In genomic region chr5:10578292-10578663, GRCh38 we compare ENCODE assay signal across 3 cellular contexts.
TF ChIP-seq lines count a peak whose summit lies in the region.

No MANE protein-coding gene starts in this region.

TF ChIP-seq in liver, 16 proteins besides CTCF, POLR2A, EP300 and RAD21:
- TF ChIP-seq ATF3 (IDR thresholded peaks at IDR 0.05) = no peak
- TF ChIP-seq EGR1 (IDR thresholded peaks at IDR 0.05; ENCODE audit: low read depth in 2 of 2) = no peak
- no peak for TF ChIP-seq TAF1 (conservative IDR thresholded peaks at IDR 0.05)
- no peak for TF ChIP-seq GABPA (IDR thresholded peaks at IDR 0.05 in 1 of 2, conservative IDR thresholded peaks at IDR 0.05 in 1 of 2)
- TF ChIP-seq NR2F2 (IDR thresholded peaks at IDR 0.05) = no peak
- no peak for TF ChIP-seq JUND (IDR thresholded peaks at IDR 0.05)
- no peak for TF ChIP-seq HNF4A (conservative IDR thresholded peaks at IDR 0.05)
- no peak for TF ChIP-seq REST (IDR thresholded peaks at IDR 0.05)
- no peak for TF ChIP-seq SP1 (IDR thresholded peaks at IDR 0.05)
- no peak for TF ChIP-seq FOXA2 (IDR thresholded peaks at IDR 0.05)
- TF ChIP-seq ZBTB33 (IDR thresholded peaks at IDR 0.05) = no peak
- TF ChIP-seq RXRA (IDR thresholded peaks at IDR 0.05) = no peak
- no peak for TF ChIP-seq YY1 (IDR thresholded peaks at IDR 0.05)
- TF ChIP-seq HNF4G (IDR thresholded peaks at IDR 0.05) = no peak
- no peak for TF ChIP-seq MAX (IDR thresholded peaks at IDR 0.05)

TF ChIP-seq in HepG2, 621 proteins besides CTCF, POLR2A, EP300 and RAD21:
- no peak for TF ChIP-seq NFKB2 (CRISPR knock-in tag; IDR thresholded peaks at IDR 0.05; ENCODE audit: borderline replicate concordance)

TF ChIP-seq in endothelial cell of umbilical vein, 7 proteins besides CTCF, POLR2A, EP300 and RAD21:
- TF ChIP-seq EZH2 (IDR thresholded peaks at IDR 0.05; ENCODE audit: borderline replicate concordance, low read depth, low read length, severe bottlenecking) (no peak), POLR2AphosphoS5 (IDR thresholded peaks at IDR 0.05; ENCODE audit: insufficient read depth, low read depth, low read length) (no peak), FOS (IDR thresholded peaks at IDR 0.05; ENCODE audit: borderline replicate concordance, insufficient read depth, low read length) (no peak)
TF ChIP-seq in endothelial cell of umbilical vein: peak in this region for 0.
